ENCODE assay signal across 1 cellular context in the genomic region with DNA sequence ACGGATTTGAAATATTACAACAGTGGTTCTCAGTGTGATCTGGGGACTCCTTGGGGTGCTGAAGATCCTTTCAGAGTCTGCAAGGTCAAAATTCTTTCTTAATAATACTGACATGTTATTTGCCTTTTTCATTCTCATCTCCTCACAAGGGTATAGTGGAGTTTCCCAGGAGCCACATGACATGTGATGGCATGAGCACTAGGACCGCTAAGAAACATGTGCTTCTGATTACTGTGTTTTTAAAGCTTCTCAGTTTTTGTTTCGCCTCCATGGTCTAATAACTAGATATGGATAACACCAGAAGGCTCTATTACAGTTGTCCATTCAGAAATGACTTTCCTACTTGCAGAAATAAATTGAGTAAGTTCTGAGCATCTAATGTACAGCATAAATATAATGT.
TF ChIP-seq lines count a peak whose summit lies in the region.

No MANE protein-coding gene starts in this region.

TF ChIP-seq in HepG2, 621 proteins besides CTCF, POLR2A, EP300 and RAD21 (continued from another document):
- TF ChIP-seq ZNF224 (CRISPR knock-in tag; IDR thresholded peaks at IDR 0.05), result no peak
